In the genomic region with DNA sequence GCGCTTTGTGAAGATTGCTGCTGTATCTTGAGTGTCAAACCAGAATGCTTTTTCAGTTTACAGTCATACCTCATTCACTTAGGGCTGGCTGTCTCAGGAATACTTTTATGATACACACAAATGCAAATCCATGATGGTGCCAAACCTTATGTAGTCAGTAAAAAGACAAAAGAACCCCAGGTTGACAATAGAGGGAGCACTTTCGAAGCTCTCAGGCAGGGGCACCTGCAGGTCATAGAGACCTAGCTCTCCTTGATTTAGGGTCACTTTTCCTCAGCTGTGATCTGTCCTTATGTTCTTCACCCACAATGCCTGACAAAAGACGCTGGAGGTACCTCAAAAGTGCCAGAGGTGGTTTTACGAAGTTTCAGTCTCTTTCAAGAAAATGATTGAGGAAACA, we compare ENCODE assay signal across 1 cellular context.
TF ChIP-seq lines count a peak whose summit lies in the region.

No MANE protein-coding gene starts in this region.

TF ChIP-seq in Ishikawa, 13 proteins besides CTCF, POLR2A, EP300 and RAD21:
- TF ChIP-seq NFIC (IDR thresholded peaks at IDR 0.05) (no peak), TCF12 (IDR thresholded peaks at IDR 0.05; ENCODE audit: low read depth) (no peak)
- TF ChIP-seq, protein P1, sequence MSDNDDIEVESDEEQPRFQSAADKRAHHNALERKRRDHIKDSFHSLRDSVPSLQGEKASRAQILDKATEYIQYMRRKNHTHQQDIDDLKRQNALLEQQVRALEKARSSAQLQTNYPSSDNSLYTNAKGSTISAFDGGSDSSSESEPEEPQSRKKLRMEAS (IDR thresholded peaks at IDR 0.05): no peak
